In the genomic region with DNA sequence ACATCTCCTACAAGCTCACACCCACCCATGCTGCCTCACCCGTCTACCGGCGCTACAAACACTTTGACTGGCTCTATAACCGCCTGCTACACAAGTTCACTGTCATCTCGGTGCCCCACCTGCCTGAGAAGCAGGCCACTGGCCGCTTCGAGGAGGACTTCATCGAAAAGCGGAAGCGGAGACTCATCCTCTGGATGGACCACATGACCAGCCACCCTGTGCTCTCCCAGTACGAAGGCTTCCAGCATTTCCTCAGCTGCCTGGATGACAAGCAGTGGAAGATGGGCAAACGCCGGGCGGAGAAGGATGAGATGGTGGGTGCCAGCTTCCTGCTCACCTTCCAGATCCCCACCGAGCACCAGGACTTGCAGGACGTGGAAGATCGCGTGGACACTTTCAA, we compare ENCODE assay signal across 1 cellular context.
TF ChIP-seq lines count a peak whose summit lies in the region.

No MANE protein-coding gene starts in this region.

TF ChIP-seq in WTC11, 78 proteins besides CTCF, POLR2A, EP300 and RAD21 (continued from another document):
- TF ChIP-seq, protein P1, sequence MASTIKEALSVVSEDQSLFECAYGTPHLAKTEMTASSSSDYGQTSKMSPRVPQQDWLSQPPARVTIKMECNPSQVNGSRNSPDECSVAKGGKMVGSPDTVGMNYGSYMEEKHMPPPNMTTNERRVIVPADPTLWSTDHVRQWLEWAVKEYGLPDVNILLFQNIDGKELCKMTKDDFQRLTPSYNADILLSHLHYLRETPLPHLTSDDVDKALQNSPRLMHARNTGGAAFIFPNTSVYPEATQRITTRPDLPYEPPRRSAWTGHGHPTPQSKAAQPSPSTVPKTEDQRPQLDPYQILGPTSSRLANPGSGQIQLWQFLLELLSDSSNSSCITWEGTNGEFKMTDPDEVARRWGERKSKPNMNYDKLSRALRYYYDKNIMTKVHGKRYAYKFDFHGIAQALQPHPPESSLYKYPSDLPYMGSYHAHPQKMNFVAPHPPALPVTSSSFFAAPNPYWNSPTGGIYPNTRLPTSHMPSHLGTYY (CRISPR knock-in tag; IDR thresholded peaks at IDR 0.05), result no peak
- no peak for TF ChIP-seq NFYB (CRISPR knock-in tag; conservative IDR thresholded peaks at IDR 0.05; ENCODE audit: low read depth)
- TF ChIP-seq GABPB1 (CRISPR knock-in tag; IDR thresholded peaks at IDR 0.05), result no peak
- no peak for TF ChIP-seq ZNF263 (CRISPR knock-in tag; IDR thresholded peaks at IDR 0.05; ENCODE audit: low read depth)
- no peak for TF ChIP-seq RORB (CRISPR knock-in tag; IDR thresholded peaks at IDR 0.05)
- no peak for TF ChIP-seq ZNF232 (CRISPR knock-in tag; IDR thresholded peaks at IDR 0.05)
